Comparison of ENCODE assay signal across 2 cellular contexts in the genomic region with DNA sequence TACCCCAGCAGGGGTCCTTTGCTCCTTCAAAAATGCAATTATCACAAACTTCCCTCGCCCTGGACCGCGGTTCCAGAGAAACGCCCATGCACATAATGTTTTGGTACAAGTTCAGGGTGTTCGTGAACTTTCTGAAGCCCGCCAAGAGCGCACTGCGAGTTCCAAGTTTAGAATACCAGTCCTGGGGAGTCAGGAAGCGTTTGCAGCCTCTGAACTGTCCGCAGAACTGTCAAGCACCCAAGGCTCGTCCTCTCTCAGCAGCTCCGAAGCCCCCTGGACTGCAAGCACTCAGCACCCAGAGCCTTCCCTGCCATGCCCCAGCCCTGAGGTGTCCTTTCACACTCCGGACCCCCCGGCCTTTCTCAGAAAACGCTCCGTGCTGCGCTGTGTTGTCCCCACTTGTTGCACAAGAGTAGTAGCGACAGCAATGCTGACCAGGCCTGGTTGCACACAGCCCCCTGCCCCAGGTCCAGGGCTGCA.
TF ChIP-seq lines count a peak whose summit lies in the region.

No MANE protein-coding gene starts in this region.

TF ChIP-seq in K562, 482 proteins besides CTCF, POLR2A, EP300 and RAD21:
- TF ChIP-seq, protein P1, sequence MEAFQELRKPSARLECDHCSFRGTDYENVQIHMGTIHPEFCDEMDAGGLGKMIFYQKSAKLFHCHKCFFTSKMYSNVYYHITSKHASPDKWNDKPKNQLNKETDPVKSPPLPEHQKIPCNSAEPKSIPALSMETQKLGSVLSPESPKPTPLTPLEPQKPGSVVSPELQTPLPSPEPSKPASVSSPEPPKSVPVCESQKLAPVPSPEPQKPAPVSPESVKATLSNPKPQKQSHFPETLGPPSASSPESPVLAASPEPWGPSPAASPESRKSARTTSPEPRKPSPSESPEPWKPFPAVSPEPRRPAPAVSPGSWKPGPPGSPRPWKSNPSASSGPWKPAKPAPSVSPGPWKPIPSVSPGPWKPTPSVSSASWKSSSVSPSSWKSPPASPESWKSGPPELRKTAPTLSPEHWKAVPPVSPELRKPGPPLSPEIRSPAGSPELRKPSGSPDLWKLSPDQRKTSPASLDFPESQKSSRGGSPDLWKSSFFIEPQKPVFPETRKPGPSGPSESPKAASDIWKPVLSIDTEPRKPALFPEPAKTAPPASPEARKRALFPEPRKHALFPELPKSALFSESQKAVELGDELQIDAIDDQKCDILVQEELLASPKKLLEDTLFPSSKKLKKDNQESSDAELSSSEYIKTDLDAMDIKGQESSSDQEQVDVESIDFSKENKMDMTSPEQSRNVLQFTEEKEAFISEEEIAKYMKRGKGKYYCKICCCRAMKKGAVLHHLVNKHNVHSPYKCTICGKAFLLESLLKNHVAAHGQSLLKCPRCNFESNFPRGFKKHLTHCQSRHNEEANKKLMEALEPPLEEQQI (IDR thresholded peaks at IDR 0.05) = no peak
- TF ChIP-seq, protein P2, sequence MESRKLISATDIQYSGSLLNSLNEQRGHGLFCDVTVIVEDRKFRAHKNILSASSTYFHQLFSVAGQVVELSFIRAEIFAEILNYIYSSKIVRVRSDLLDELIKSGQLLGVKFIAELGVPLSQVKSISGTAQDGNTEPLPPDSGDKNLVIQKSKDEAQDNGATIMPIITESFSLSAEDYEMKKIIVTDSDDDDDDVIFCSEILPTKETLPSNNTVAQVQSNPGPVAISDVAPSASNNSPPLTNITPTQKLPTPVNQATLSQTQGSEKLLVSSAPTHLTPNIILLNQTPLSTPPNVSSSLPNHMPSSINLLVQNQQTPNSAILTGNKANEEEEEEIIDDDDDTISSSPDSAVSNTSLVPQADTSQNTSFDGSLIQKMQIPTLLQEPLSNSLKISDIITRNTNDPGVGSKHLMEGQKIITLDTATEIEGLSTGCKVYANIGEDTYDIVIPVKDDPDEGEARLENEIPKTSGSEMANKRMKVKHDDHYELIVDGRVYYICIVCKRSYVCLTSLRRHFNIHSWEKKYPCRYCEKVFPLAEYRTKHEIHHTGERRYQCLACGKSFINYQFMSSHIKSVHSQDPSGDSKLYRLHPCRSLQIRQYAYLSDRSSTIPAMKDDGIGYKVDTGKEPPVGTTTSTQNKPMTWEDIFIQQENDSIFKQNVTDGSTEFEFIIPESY (CRISPR knock-in tag; IDR thresholded peaks at IDR 0.05) = peak; percentile 80; the same call in 1 of the 2 replicates
- TF ChIP-seq NR4A1 (CRISPR knock-in tag; IDR thresholded peaks at IDR 0.05) = no peak
- no peak for TF ChIP-seq NR4A1 (tag; IDR thresholded peaks at IDR 0.05)
- TF ChIP-seq HIVEP1 (CRISPR knock-in tag; IDR thresholded peaks at IDR 0.05) = no peak
- TF ChIP-seq CEBPB (tag; IDR thresholded peaks at IDR 0.05) = peak; percentile 19; the same call in 1 of the 2 replicates
- TF ChIP-seq ZBED1 (IDR thresholded peaks at IDR 0.05) = no peak
- TF ChIP-seq BMI1 (IDR thresholded peaks at IDR 0.05; ENCODE audit: low read length) = no peak
- no peak for TF ChIP-seq CEBPG (CRISPR knock-in tag; IDR thresholded peaks at IDR 0.05)
- 0 out of 4 replicates have a peak, but pooled peaks of 1 of the 2 experiments have one; percentile 17 for TF ChIP-seq CEBPG (tag; conservative IDR thresholded peaks at IDR 0.05 in 1 of 2, IDR thresholded peaks at IDR 0.05 in 1 of 2)

TF ChIP-seq in GM12891, 5 proteins besides CTCF, POLR2A, EP300 and RAD21:
- TF ChIP-seq POU2F2 (IDR thresholded peaks at IDR 0.05; ENCODE audit: low read depth, low read length) (no peak), POLR2AphosphoS5 (IDR thresholded peaks at IDR 0.05; ENCODE audit: low read depth, low read length) (no peak), SPI1 (IDR thresholded peaks at IDR 0.05; ENCODE audit: low read depth, low read length) (no peak), TAF1 (IDR thresholded peaks at IDR 0.05; ENCODE audit: low read depth, low read length) (no peak), PAX5 (IDR thresholded peaks at IDR 0.05; ENCODE audit: insufficient read depth, low read length, severe bottlenecking) (no peak)
